ENCODE assay signal across 8 cellular contexts in the genomic region with DNA sequence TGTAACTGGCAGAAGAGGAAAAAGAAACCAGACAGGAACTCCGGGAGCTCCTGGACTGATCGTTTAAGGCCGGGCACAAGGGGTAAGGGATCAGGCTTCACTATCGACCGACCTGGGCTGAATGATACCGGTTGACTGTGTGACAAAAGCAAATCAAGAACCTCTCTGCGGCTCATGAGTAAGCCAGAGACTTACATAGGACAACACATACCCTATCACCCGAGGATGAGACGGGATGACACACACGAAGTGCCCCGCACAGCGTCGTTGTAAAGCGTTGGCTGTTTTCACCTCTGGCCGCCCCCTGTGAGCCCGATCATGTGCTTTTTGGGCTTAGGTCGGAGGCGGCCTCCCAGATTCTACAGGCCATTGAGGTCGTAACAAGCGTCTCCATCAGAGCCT. TPM values are rescaled to one million over a fixed set of nuclear protein-coding genes. Genes with fewer than 3 reads are reported as not detected.
DNase-seq lines count a peak whose midpoint lies in the region.

No MANE protein-coding gene starts in this region.

- no CpG with 5 or more reads among the region's 20 CpGs for WGBS in iPS DF 6.9 (ENCODE audit: insufficient coverage, insufficient read length)

- peaks cover 0 to 15% of the 10 kb centered on the region in 2 donors for H3K36me3 Mint-ChIP-seq in CD4-positive, alpha-beta memory T cell
- no peaks in the 10 kb centered on the region for H3K36me3 Mint-ChIP-seq in activated naive CD8-positive, alpha-beta T cell

- POLR2A ChIA-PET in CD4-positive, alpha-beta memory T cell (lab: Charles Lee; ENCODE audit: partially characterized antibody), result interaction anchor here (1.2 to 10.7 kb wide), 5 partner anchors 11 to 73 kb away, joined by 4 to 202 read pairs (median 10); a partner anchor contains a TSS

- peaks cover 24 to 46% (median 30%) of the 10 kb centered on the region in 4 donors for H3K4me1 Mint-ChIP-seq in CD4-positive, alpha-beta memory T cell
- peaks cover 40% of the 10 kb centered on the region for H3K4me1 Mint-ChIP-seq in activated naive CD8-positive, alpha-beta T cell (ENCODE audit: low read depth)

- H3K4me3 ChIP-seq in CD4-positive, alpha-beta memory T cell (ENCODE audit: low read length in 2 of 2), result peak overlapping the region; percentile 47 to 73
- peak overlapping the region; percentile 64 for H3K4me3 ChIP-seq in HAP-1
- peak overlapping the region; percentile 31; the same call in 1 of the 2 replicates for H3K4me3 ChIP-seq in iPS DF 6.9 (ENCODE audit: low read length)

- in situ Hi-C loops in HAP-1 (cut with MboI; ENCODE audit: low sequenced_read_pairs), result no loop called here

- CTCF ChIA-PET in CD4-positive, alpha-beta memory T cell (lab: Charles Lee; ENCODE audit: partially characterized antibody), result interaction anchor here (1.2 to 11.4 kb wide), 3 partner anchors 17 to 173 kb away, joined by 3 to 132 read pairs (median 37); a partner anchor contains a TSS

- H3K27ac ChIP-seq in CD4-positive, alpha-beta memory T cell (ENCODE audit: low read depth, low read length), result peak overlapping the region; percentile 100
- no peak overlapping the region for H3K27ac ChIP-seq in iPS DF 6.9 (ENCODE audit: low read length)

- H3K27me3 Mint-ChIP-seq in CD4-positive, alpha-beta memory T cell, result no peaks in the 10 kb centered on the region
- no peaks in the 10 kb centered on the region for H3K27me3 Mint-ChIP-seq in activated naive CD8-positive, alpha-beta T cell

- intact Hi-C loops in CD4-positive, alpha-beta memory T cell (cut with micrococcal nuclease), result loop anchor here (1.0 to 10.0 kb wide), 5 partner anchors 16 to 618 kb away; a partner anchor contains a TSS

- H3K36me3 ChIP-seq in CD4-positive, alpha-beta memory T cell (ENCODE audit: insufficient read depth, low read length), result no peaks in the 10 kb centered on the region
- no peaks in the 10 kb centered on the region; the same call in 1 of the 2 replicates for H3K36me3 ChIP-seq in HAP-1 (replicated peaks)
- no peaks in the 10 kb centered on the region for H3K36me3 ChIP-seq in iPS DF 6.9 (ENCODE audit: control insufficient read depth, insufficient read depth, low read length)

- peaks cover 0 to 4% (median 0%) of the 10 kb centered on the region in 8 donors for H3K9me3 Mint-ChIP-seq in CD4-positive, alpha-beta memory T cell
- no peaks in the 10 kb centered on the region for H3K9me3 Mint-ChIP-seq in activated naive CD8-positive, alpha-beta T cell (ENCODE audit: low read depth)

- H3K4me1 ChIP-seq in CD4-positive, alpha-beta memory T cell (ENCODE audit: insufficient read depth, low read length), result peaks cover 35% of the 10 kb centered on the region
- H3K4me1 ChIP-seq in HAP-1, result peaks cover 24% of the 10 kb centered on the region
- H3K4me1 ChIP-seq in iPS DF 6.9 (ENCODE audit: control insufficient read depth, insufficient read depth, low read length), result peaks cover 2% of the 10 kb centered on the region

- H3K4me3 Mint-ChIP-seq in CD4-positive, alpha-beta memory T cell, result peak overlapping the region; percentile 85 to 95 (median 88)
- peak overlapping the region; percentile 95 for H3K4me3 Mint-ChIP-seq in activated naive CD8-positive, alpha-beta T cell

- no peaks in the 10 kb centered on the region for H3K27me3 ChIP-seq in CD4-positive, alpha-beta memory T cell (ENCODE audit: insufficient read depth, low read length)
- H3K27me3 ChIP-seq in HAP-1 (ENCODE audit: low read depth) (no peaks in the 10 kb centered on the region), iPS DF 6.9 (ENCODE audit: control insufficient read depth, insufficient read depth, low read length) (no peaks in the 10 kb centered on the region)

- H3K27ac Mint-ChIP-seq in CD4-positive, alpha-beta memory T cell, result peak overlapping the region; percentile 95 to 99 (median 99)
- H3K27ac Mint-ChIP-seq in activated naive CD8-positive, alpha-beta T cell, result peak overlapping the region; percentile 100

- peak in 4 of 5 donors; percentile 61 to 86 (median 68) for DNase-seq in CD4-positive, alpha-beta memory T cell
- peak; percentile 19 to 48 for DNase-seq in HAP-1 (ENCODE audit: low spot score in 2 of 2)
- peak; percentile 27 for DNase-seq in RPMI8226
- DNase-seq in iPS DF 6.9 (ENCODE audit: low read depth, low spot score), result no peak
- peak; percentile 33 to 56 for DNase-seq in stimulated activated CD4-positive, alpha-beta T cell treated with anti-CD3 and anti-CD28 coated beads, Interleukin-15, amount 100 ng/mL, for 1 hour (ENCODE audit: low read depth in 1 of 2, low spot score in 1 of 2)
- no peak for DNase-seq in NCI-H1694 (lab: John Stamatoyannopoulos, UW)
- no peak for DNase-seq in A172 (ENCODE audit: low spot score)

- no peaks in the 10 kb centered on the region for H3K9me3 ChIP-seq in CD4-positive, alpha-beta memory T cell (ENCODE audit: control insufficient read depth in 1 of 2, low read length in 2 of 2)
- H3K9me3 ChIP-seq in HAP-1, result no peaks in the 10 kb centered on the region
- no peaks in the 10 kb centered on the region for H3K9me3 ChIP-seq in iPS DF 6.9 (ENCODE audit: control insufficient read depth, insufficient read depth, low read length)

RNA-seq across cellular contexts. Expression of a gene that starts 0.7 kb away (rescaled TPM):
- 10 to 100 TPM; 31.7 to 35.0 TPM for total RNA-seq in CD4-positive, alpha-beta memory T cell
- 10 to 100 TPM; 19.2 to 24.7 TPM for polyA plus RNA-seq in CD4-positive, alpha-beta memory T cell
- total RNA-seq in A172 (2014; rRNA removed; shearing (Covaris generic)), result 23.7 and 32.6 TPM in 2 replicates

RNA-seq across cellular contexts. Expression of a gene that starts 31.4 kb away (rescaled TPM):
- total RNA-seq in CD4-positive, alpha-beta memory T cell, result not detected
- not detected for polyA plus RNA-seq in CD4-positive, alpha-beta memory T cell
- 9.4 and 9.8 TPM in 2 replicates for total RNA-seq in A172 (2014; rRNA removed; shearing (Covaris generic))

RNA-seq across cellular contexts. Expression of a gene that starts 32.9 kb away (rescaled TPM):
- total RNA-seq in CD4-positive, alpha-beta memory T cell, result 10 to 100 TPM; 63.4 to 67.5 TPM
- 100 to 1,000 TPM; 162 to 212 TPM for polyA plus RNA-seq in CD4-positive, alpha-beta memory T cell
- total RNA-seq in A172 (2014; rRNA removed; shearing (Covaris generic)), result 338 and 339 TPM in 2 replicates

Comparison
In these comparisons a context has a peak if more than half of its experiments do, and no peak if none do; other contexts are left out.
1. DNase-seq: peak in CD4-positive, alpha-beta memory T cell (4 of 5), HAP-1 (2 of 2), RPMI8226 (single experiment) and stimulated activated CD4-positive, alpha-beta T cell treated with anti-CD3 and anti-CD28 coated beads, Interleukin-15, amount 100 ng/mL, for 1 hour (2 of 2); none in iPS DF 6.9 (single experiment), NCI-H1694 (single experiment) and A172 (single experiment).
2. Peak in every context shown above with its lines, with median percentiles within 50 percentile points of each other: H3K4me3 ChIP-seq.